ENCODE assay signal across 11 cellular contexts in the genomic region with DNA sequence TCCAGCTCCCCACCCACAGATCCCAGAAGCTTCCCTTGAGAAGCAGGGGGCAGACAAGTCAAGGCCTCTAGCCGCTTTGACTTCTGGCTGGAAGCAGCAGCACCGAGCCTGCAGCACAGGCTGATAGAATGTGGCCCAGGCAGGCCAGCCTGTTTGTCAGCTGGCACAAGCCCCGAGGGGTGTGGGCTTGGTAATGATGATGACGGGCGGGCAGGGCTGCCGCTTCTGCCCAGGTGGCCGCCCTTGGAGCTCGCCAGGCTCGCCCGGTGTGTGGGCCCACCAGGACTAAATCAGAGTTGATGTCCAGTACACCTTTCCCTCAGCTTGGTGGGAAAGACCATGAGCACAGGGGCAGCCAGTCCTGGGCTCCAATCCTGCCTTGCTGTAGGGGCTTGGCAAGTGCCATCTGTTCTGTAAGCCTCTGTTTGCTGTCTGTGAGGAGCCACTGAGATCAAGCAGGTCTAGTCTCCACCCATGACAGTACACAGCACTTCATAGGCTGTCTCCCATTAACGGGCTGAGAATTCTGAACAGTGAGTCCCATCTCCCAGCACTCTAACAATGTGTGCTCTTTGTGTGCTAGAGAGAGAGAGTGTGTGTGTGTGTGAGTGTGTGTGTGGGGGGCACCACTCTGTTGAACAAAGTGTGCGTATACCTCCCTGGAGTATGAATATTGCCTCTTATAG. TPM values are rescaled to one million over a fixed set of nuclear protein-coding genes. Genes with fewer than 3 reads are reported as not detected.
DNase-seq lines count a peak whose midpoint lies in the region; TF ChIP-seq lines count a peak whose summit lies in the region.
"Had no signal": no experiment of that assay in that cellular context is flagged by ENCODE, and none has a peak within 500 bp of the region (broad histone marks: within the 10 kb centered on the region; RNA-seq: fewer than 3 reads in every experiment).

No MANE protein-coding gene starts in this region.

- peaks cover 77% of the 10 kb centered on the region for H3K79me2 ChIP-seq in fibroblast of lung (ENCODE audit: control insufficient read depth, insufficient read depth, low read length)

- H3K27me3 ChIP-seq in H7 (ENCODE audit: control insufficient read depth, insufficient read depth, low read length) (no peaks in the 10 kb centered on the region; the same call in 1 of the 2 replicates), SJSA1 (replicated peaks) (no peaks in the 10 kb centered on the region), fibroblast of lung (ENCODE audit: control insufficient read depth, insufficient read depth, low read length) (no peaks in the 10 kb centered on the region), skeletal muscle satellite cell (ENCODE audit: control insufficient read depth, insufficient read depth, low read length) (no peaks in the 10 kb centered on the region)

- H3K27ac ChIP-seq in SJSA1 (peak overlapping the region; percentile 73), fibroblast of lung (ENCODE audit: insufficient read depth, low read length) (peak overlapping the region; percentile 98)

- H3K4me1 Mint-ChIP-seq in progenitor cell of endocrine pancreas (ENCODE audit: low read depth): peaks cover 11% of the 10 kb centered on the region

- no peak overlapping the region for H3K9ac ChIP-seq in fibroblast of lung (ENCODE audit: insufficient read depth, low read length)
- H3K9ac ChIP-seq in skeletal muscle satellite cell (ENCODE audit: low read depth, low read length): peak overlapping the region; percentile 73

- no peaks in the 10 kb centered on the region for H3K36me3 ChIP-seq in H7 (replicated peaks; ENCODE audit: control insufficient read depth, insufficient read depth, low read length)
- H3K36me3 ChIP-seq in SJSA1: peaks cover 9% of the 10 kb centered on the region; the same call in 1 of the 2 replicates
- H3K36me3 ChIP-seq in fibroblast of lung (ENCODE audit: control insufficient read depth, insufficient read depth, low read length): peaks cover 13% of the 10 kb centered on the region
- H3K36me3 ChIP-seq in skeletal muscle satellite cell (ENCODE audit: insufficient read depth, low read length): peaks cover 16% of the 10 kb centered on the region

- no peak overlapping the region for H3K4me3 Mint-ChIP-seq in progenitor cell of endocrine pancreas (ENCODE audit: low read depth)
- H3K4me3 Mint-ChIP-seq: activated CD8-positive, alpha-beta T cell treated with anti-CD3 and anti-CD28 coated beads for 36 hours; IgD-negative memory B cell had no signal

- peak; percentile 30 for DNase-seq in H7
- DNase-seq in SJSA1 (ENCODE audit: low read depth in 1 of 2, low spot score in 2 of 2): no peak
- DNase-seq in fibroblast of lung (ENCODE audit: low read depth in 2 of 2): no peak
- no peak for DNase-seq in NCI-H446 treated with DMSO at 0.1 percent for 48 hours (lab: John Stamatoyannopoulos, UW)
- DNase-seq in effector CD8-positive, alpha-beta T cell (lab: John Stamatoyannopoulos, UW): no peak
- no peak for DNase-seq in progenitor cell of endocrine pancreas (ENCODE audit: low spot score, unreplicated experiment)
- DNase-seq in NCI-H2196 treated with DMSO at 0.1 percent for 48 hours (lab: John Stamatoyannopoulos, UW; ENCODE audit: unreplicated experiment): no peak
- DNase-seq: activated CD8-positive, alpha-beta T cell treated with anti-CD3 and anti-CD28 coated beads for 36 hours; NCI-H2171 had no signal

- H3K27ac Mint-ChIP-seq in progenitor cell of endocrine pancreas: no peak overlapping the region
- H3K27ac Mint-ChIP-seq: activated CD8-positive, alpha-beta T cell treated with anti-CD3 and anti-CD28 coated beads for 36 hours; IgD-negative memory B cell had no signal

- no peaks in the 10 kb centered on the region for H3K36me3 Mint-ChIP-seq in progenitor cell of endocrine pancreas (ENCODE audit: insufficient read depth)
- H3K36me3 Mint-ChIP-seq: IgD-negative memory B cell had no signal

- H3K9me3 ChIP-seq in SJSA1 (replicated peaks) (no peaks in the 10 kb centered on the region), fibroblast of lung (ENCODE audit: control insufficient read depth, insufficient read depth, low read depth, low read length) (no peaks in the 10 kb centered on the region), skeletal muscle satellite cell (replicated peaks; ENCODE audit: low read length) (no peaks in the 10 kb centered on the region)

- H2AFZ ChIP-seq in fibroblast of lung (ENCODE audit: low read length): no peak overlapping the region

- TF ChIP-seq CTCF in fibroblast of lung (conservative IDR thresholded peaks at IDR 0.05 in 1 of 2, IDR thresholded peaks at IDR 0.05 in 1 of 2; ENCODE audit: low read depth in 1 of 2, low read length in 2 of 2) (no peak), progenitor cell of endocrine pancreas (IDR thresholded peaks at IDR 0.05; ENCODE audit: unreplicated experiment) (no peak)

- H3K4me2 ChIP-seq in fibroblast of lung (ENCODE audit: extremely low read depth, insufficient read depth, low read length) (peak overlapping the region; percentile 23), skeletal muscle satellite cell (ENCODE audit: low read length) (no peak overlapping the region)

- H3K4me1 ChIP-seq in SJSA1 (replicated peaks) (peaks cover 33% of the 10 kb centered on the region), fibroblast of lung (ENCODE audit: control insufficient read depth, extremely low read depth, insufficient read depth, low read length) (peaks cover 50% of the 10 kb centered on the region), skeletal muscle satellite cell (ENCODE audit: control insufficient read depth, insufficient read depth, low read length) (peaks cover 34% of the 10 kb centered on the region)

- H3K4me3 ChIP-seq in H7 (ENCODE audit: insufficient read depth, low read depth, low read length) (no peak overlapping the region), SJSA1 (no peak overlapping the region), fibroblast of lung (replicated peaks in 1 of 4; ENCODE audit: control extremely low read depth in 1 of 4, insufficient read depth in 1 of 4, low read depth in 3 of 4, low read length in 4 of 4) (no peak overlapping the region), skeletal muscle satellite cell (ENCODE audit: low read length) (no peak overlapping the region)

- H3K27me3 Mint-ChIP-seq in progenitor cell of endocrine pancreas: no peaks in the 10 kb centered on the region
- H3K27me3 Mint-ChIP-seq: activated CD8-positive, alpha-beta T cell treated with anti-CD3 and anti-CD28 coated beads for 36 hours had no signal

- H3K9me3 Mint-ChIP-seq in progenitor cell of endocrine pancreas (ENCODE audit: low read depth): no peaks in the 10 kb centered on the region
- H3K9me3 Mint-ChIP-seq: activated CD8-positive, alpha-beta T cell treated with anti-CD3 and anti-CD28 coated beads for 36 hours; IgD-negative memory B cell had no signal

- H4K20me1 ChIP-seq in fibroblast of lung (ENCODE audit: control insufficient read depth, extremely low read depth, insufficient read depth, low read length): no peaks in the 10 kb centered on the region

RNA-seq across cellular contexts. Expression of a gene that starts 26.8 kb away (rescaled TPM):
- 0.83 and 1.1 TPM in 2 replicates for total RNA-seq in H7 (2014; rRNA removed; shearing (Covaris generic))
- total RNA-seq in SJSA1 (2014; rRNA removed; shearing (Covaris generic)): 42.8 and 59.8 TPM in 2 replicates
- total RNA-seq in fibroblast of lung (88.6 and 275 TPM in 2 replicates), progenitor cell of endocrine pancreas (8.3 and 10.0 TPM in 2 replicates)
- polyA plus RNA-seq in fibroblast of lung: 78.5 and 120 TPM in 2 replicates
- polyA plus RNA-seq in fibroblast of lung (2012): 125 and 167 TPM in 2 replicates
- polyA minus RNA-seq in fibroblast of lung (ENCODE audit: low replicate concordance): 234 and 390 TPM in 2 replicates
- 25.6 and 43.9 TPM in 2 replicates for total RNA-seq in skeletal muscle satellite cell (2012; rRNA removed)
